ENCODE assay signal across 19 cellular contexts in the genomic region with DNA sequence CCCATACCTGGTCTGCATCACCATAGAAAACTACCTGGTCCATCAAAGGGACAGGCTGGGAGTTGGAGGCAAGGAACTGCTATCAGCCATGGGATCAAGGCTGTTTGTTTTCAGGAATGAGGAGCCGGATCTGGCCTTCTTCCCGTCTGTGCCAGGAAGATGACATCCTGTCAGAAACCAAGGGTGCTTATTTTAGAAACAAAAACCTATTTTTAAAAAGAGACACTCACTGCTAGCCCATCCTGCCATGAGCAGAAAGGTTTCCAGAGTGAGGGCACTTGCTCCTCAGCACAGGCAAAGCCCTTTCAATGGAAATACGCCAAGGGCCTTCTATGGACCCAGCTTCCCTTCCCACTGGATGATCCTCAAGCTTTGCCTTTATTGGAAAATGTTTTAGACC.
"Had no signal": no experiment of that assay in that cellular context is flagged by ENCODE, and none has a peak within 500 bp of the region (broad histone marks: within the 10 kb centered on the region; RNA-seq: fewer than 3 reads in every experiment).

No MANE protein-coding gene starts in this region.

- H3K9me3 ChIP-seq: right lobe of liver, stomach, thoracic aorta, transverse colon had no signal

- DNase-seq: cerebellar nuclear complex; dermis blood vessel endothelial cell; foreskin melanocyte; hippocampal formation; left ventricle myocardium superior; mesenchymal stem cell; midbrain; right lobe of liver; spleen; stimulated activated CD4-positive, alpha-beta T cell treated with anti-CD3 and anti-CD28 coated beads, Interleukin-15, amount 100 ng/mL, for 24 hours; stimulated activated CD4-positive, alpha-beta T cell treated with anti-CD3 and anti-CD28 coated beads, Interleukin-4, amount 100 ng/mL, for 4 hours; stimulated activated naive CD4-positive, alpha-beta T cell; stomach; substantia nigra; transverse colon had no signal

- H3K4me3 Mint-ChIP-seq: nephron had no signal

- H3K27me3 ChIP-seq: cardiac muscle cell, right lobe of liver, stomach, transverse colon had no signal

- H3K9me3 Mint-ChIP-seq: nephron had no signal

- H3K4me3 ChIP-seq: cardiac muscle cell, lung, right lobe of liver, spleen, stomach, thoracic aorta, transverse colon had no signal

- H3K36me3 ChIP-seq: cardiac muscle cell, right lobe of liver, spleen, stomach, thoracic aorta, transverse colon had no signal

- ATAC-seq: left ventricle myocardium superior, right lobe of liver had no signal

- H3K27ac ChIP-seq: cardiac muscle cell, right lobe of liver, spleen, stomach, thoracic aorta, transverse colon had no signal

- H3K27ac Mint-ChIP-seq: nephron had no signal

- H3K4me1 ChIP-seq: right lobe of liver, stomach, transverse colon had no signal
